In the genomic region with DNA sequence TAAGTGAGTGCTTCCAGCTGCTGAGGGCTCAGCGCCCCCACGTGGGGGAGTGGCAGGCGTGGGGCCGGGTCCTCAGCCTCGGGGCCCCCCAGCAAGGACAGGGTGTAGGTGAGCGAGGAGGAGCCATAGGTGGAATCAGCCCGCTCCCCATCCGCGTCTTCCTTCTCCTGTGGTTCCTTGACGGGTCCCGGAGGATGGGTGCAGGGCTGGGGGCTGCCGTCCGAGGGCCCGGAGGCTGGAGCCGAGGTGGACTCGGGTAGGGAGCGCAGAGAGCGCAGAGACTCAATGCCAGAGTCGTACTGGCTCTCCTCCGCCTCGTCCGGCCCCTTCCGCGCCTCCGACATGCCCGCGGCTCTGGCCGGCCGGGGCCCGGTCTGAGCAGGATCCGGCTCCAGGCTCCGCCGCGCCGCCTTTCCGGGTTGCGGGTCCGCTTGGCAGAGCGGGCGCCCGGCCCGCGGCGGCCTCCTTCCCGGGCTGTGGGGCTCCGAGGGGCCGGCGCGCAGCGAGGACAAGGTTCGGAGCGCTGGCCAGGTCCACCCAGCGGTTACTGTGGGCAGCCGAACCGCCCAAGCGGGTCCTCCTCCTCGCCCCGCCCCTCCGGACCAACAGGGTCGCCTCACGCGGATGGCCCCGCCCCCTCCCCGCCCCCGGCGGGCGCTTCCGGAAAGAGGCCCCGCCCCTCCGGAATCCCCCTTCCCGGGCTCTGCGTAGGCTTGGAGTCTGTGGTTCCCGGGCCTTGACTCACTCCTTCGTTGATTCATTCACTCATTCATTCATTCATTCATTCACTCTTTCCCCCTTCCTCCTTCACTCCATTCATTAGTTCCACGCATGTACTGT, we compare ENCODE assay signal across 8 cellular contexts. TPM values are rescaled to one million over a fixed set of nuclear protein-coding genes. Genes with fewer than 3 reads are reported as not detected.
DNase-seq lines count a peak whose midpoint lies in the region; ATAC-seq and TF ChIP-seq lines count a peak whose summit lies in the region.

A gene with protein sequence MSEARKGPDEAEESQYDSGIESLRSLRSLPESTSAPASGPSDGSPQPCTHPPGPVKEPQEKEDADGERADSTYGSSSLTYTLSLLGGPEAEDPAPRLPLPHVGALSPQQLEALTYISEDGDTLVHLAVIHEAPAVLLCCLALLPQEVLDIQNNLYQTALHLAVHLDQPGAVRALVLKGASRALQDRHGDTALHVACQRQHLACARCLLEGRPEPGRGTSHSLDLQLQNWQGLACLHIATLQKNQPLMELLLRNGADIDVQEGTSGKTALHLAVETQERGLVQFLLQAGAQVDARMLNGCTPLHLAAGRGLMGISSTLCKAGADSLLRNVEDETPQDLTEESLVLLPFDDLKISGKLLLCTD (minus strand): TSS at position 549 of the 840 bp plus-strand sequence. CDS start 205 bp downstream, at position 344.

- H2BK5ac ChIP-seq in trophoblast cell (ENCODE audit: low read depth, low read length, poor library complexity), result peak within 1 kb of the TSS; percentile 7

- in situ Hi-C loops in transverse colon (cut with MboI; ENCODE audit: low pct_ligation_motif_present in 1 of 4, low pct_unique_long_range_greater_than_20kb in 1 of 4, low sequenced_read_pairs in 3 of 4), result loop anchor here in 1 of 4 donors (10.0 kb wide), 1 partner anchor 70 kb away; no protein-coding TSS in a partner anchor

- H3K79me1 ChIP-seq in trophoblast cell (ENCODE audit: low read length), result peaks cover 8% of the 10 kb centered on the region

- peaks cover 3% of the 10 kb centered on the region for H3K79me2 ChIP-seq in trophoblast cell (ENCODE audit: control insufficient read depth, insufficient read depth, low read length, poor library complexity)

- peak; percentile 57 for TF ChIP-seq POLR2A in transverse colon (IDR thresholded peaks at IDR 0.05)

- H2AFZ ChIP-seq in trophoblast cell (ENCODE audit: insufficient read depth, low read length, poor library complexity), result peak within 1 kb of the TSS; percentile 41

- ATAC-seq in Right ventricle myocardium superior (ENCODE audit: poor library complexity), result peak; percentile 97

- H3K18ac ChIP-seq in trophoblast cell (ENCODE audit: low read length), result peak within 1 kb of the TSS; percentile 67

- no CpG with 5 or more reads among the region's 75 CpGs for WGBS in trophoblast cell (ENCODE audit: extremely low coverage, insufficient coverage, insufficient read length)
- WGBS in transverse colon (ENCODE audit: low coverage in 1 of 2), 2 donors, result 2% methylated on average over 6 to 57 of the region's 75 CpGs

- H3K9ac ChIP-seq in trophoblast cell (ENCODE audit: low read length), result peak within 1 kb of the TSS; percentile 75

- H3K4me3 ChIP-seq in HFF-Myc (replicated peaks; ENCODE audit: low read depth, low read length), result peak within 1 kb of the TSS; percentile 77
- H3K4me3 ChIP-seq in trophoblast cell (ENCODE audit: low read depth, low read length), result peak within 1 kb of the TSS; percentile 87
- peak within 1 kb of the TSS; percentile 36 to 81 (median 76) for H3K4me3 ChIP-seq in transverse colon

- H2BK12ac ChIP-seq in trophoblast cell (ENCODE audit: low read length), result no peak within 1 kb of the TSS

- H3K4ac ChIP-seq in trophoblast cell (ENCODE audit: low read depth, low read length), result peak within 1 kb of the TSS; percentile 24

- H3K23ac ChIP-seq in trophoblast cell (ENCODE audit: low read length), result no peak within 1 kb of the TSS

- DNase-seq in GF-D8 (lab: John Stamatoyannopoulos, UW) (peak; percentile 33), HFF-Myc (ENCODE audit: extremely low read depth, low read depth) (no peak), NCI-H1105 (lab: John Stamatoyannopoulos, UW) (peak; percentile 88), SW480 (ENCODE audit: low spot score) (peak; percentile 73), Right ventricle myocardium superior (peak; percentile 98), trophoblast cell (peak; percentile 96 to 97), transverse colon (peak; percentile 96)
- DNase-seq in activated naive CD8-positive, alpha-beta T cell treated with anti-CD3 and anti-CD28 coated beads, Interleukin-2, amount 50 U/mL, for 16 hours (ENCODE audit: low read depth, low spot score), result peak; percentile 90

- H4K8ac ChIP-seq in trophoblast cell (ENCODE audit: low read depth, low read length), result peak within 1 kb of the TSS; percentile 65

- TF ChIP-seq CTCF in HFF-Myc (IDR thresholded peaks at IDR 0.05; ENCODE audit: low read depth, low read length, missing control alignments), result no peak
- TF ChIP-seq CTCF in transverse colon (IDR thresholded peaks at IDR 0.05), result peak in 2 of 5 experiments; percentile 10 to 15

- TF ChIP-seq EP300 in transverse colon (IDR thresholded peaks at IDR 0.05; ENCODE audit: low read depth), result no peak

- H3K9me3 ChIP-seq in trophoblast cell (ENCODE audit: insufficient read depth, low read depth, low read length) (no peaks in the 10 kb centered on the region), transverse colon (no peaks in the 10 kb centered on the region)

- peak within 1 kb of the TSS; percentile 6 for H4K91ac ChIP-seq in trophoblast cell (ENCODE audit: low read depth, low read length)

- intact Hi-C loops in Right ventricle myocardium superior (cut with DNase I), result loop anchor here (5.0 kb wide), 1 partner anchor 42 kb away; no protein-coding TSS in a partner anchor
- intact Hi-C loops in transverse colon (cut with DNase I; ENCODE audit: low total_unique reads), result no loop called here

- H3K4me2 ChIP-seq in trophoblast cell (ENCODE audit: low read length), result peak within 1 kb of the TSS; percentile 99

- peak within 1 kb of the TSS; percentile 1 for H2BK120ac ChIP-seq in trophoblast cell (ENCODE audit: insufficient read depth, low read length, poor library complexity)

- peak within 1 kb of the TSS; percentile 44 for H3K27ac ChIP-seq in trophoblast cell (ENCODE audit: low read depth, low read length)
- H3K27ac ChIP-seq in transverse colon, result peak within 1 kb of the TSS; percentile 80 to 90 (median 86)

- H3K27me3 ChIP-seq in trophoblast cell (ENCODE audit: insufficient read depth, low read length), result peaks cover 20% of the 10 kb centered on the region
- peaks cover 22% of the 10 kb centered on the region for H3K27me3 ChIP-seq in transverse colon

- H3K14ac ChIP-seq in trophoblast cell (ENCODE audit: low read length), result peak within 1 kb of the TSS; percentile 13

- H3K4me1 ChIP-seq in trophoblast cell (ENCODE audit: control insufficient read depth in 1 of 2, insufficient read depth in 2 of 2, low read length in 2 of 2), result peaks cover 23 to 24% of the 10 kb centered on the region in 2 experiments
- peaks cover 16 to 39% (median 28%) of the 10 kb centered on the region in 4 donors for H3K4me1 ChIP-seq in transverse colon

- peaks cover 5 to 7% of the 10 kb centered on the region in 2 experiments for H3K36me3 ChIP-seq in trophoblast cell (ENCODE audit: control insufficient read depth in 1 of 2, insufficient read depth in 2 of 2, low read length in 2 of 2)
- H3K36me3 ChIP-seq in transverse colon, result no peaks in the 10 kb centered on the region

- H2AK5ac ChIP-seq in trophoblast cell (ENCODE audit: low read length), result peak within 1 kb of the TSS; percentile 35

- H4K12ac ChIP-seq in trophoblast cell (ENCODE audit: low read depth, low read length), result peak within 1 kb of the TSS; percentile 13

RNA-seq across cellular contexts. Expression of the gene that starts here (rescaled TPM):
- total RNA-seq in Right ventricle myocardium superior, result 3.7 TPM
- 8.6 and 10.1 TPM in 2 replicates for polyA plus RNA-seq in trophoblast cell (2013)
- total RNA-seq in transverse colon, result 10 to 100 TPM in 3 of 4 donors, 1 to 10 TPM in 1; 2.6 to 67.3 (median 19.0) TPM
